ENCODE assay signal across 22 cellular contexts in the genomic region with DNA sequence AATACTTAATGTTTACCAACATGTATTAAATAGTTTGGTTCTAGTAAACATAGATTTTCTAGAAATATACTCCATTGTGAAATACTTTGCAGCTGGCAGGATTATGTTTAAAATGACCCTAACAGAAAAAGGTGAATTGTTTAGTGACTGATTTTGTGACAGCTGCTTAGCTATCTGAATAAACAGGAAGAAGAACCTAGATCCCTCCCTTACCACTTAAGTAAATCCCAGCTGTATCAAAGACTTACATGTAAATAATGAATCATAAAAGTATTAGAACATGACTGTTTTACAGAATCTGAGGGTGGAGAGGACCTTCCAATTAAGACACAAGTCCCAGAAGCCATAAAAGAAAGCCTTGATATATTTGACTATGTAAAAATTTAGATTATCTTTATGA.
"Had no signal": no experiment of that assay in that cellular context is flagged by ENCODE, and none has a peak within 500 bp of the region (broad histone marks: within the 10 kb centered on the region; RNA-seq: fewer than 3 reads in every experiment).

No MANE protein-coding gene starts in this region.

- H3K4me3 ChIP-seq: coronary artery, left ventricle myocardium inferior, lower lobe of right lung, neural progenitor cell, ovary, right atrium auricular region, sigmoid colon, stomach, thoracic aorta, transverse colon had no signal

- H3K27ac ChIP-seq: coronary artery, left ventricle myocardium inferior, lower lobe of right lung, neural progenitor cell, ovary, right atrium auricular region, sigmoid colon, stomach, thoracic aorta, transverse colon had no signal

- H3K4me1 ChIP-seq: left ventricle myocardium inferior, lower lobe of right lung, neural progenitor cell, right atrium auricular region, sigmoid colon, stomach, transverse colon had no signal

- H3K27me3 ChIP-seq: neural progenitor cell, ovary, right atrium auricular region, sigmoid colon, stomach, transverse colon had no signal

- ATAC-seq: left cardiac atrium; lower lobe of right lung; natural killer cell treated with Interleukin-12 subunit alpha and Interleukin-12 subunit beta and Interleukin-15 and Interleukin-18, amount 100 ng/mL, for 72 hours had no signal

- H3K9me3 ChIP-seq: left ventricle myocardium inferior, lower lobe of right lung, ovary, right atrium auricular region, sigmoid colon, stomach, thoracic aorta, transverse colon had no signal

- H3K9ac ChIP-seq: neural progenitor cell had no signal

- H3K36me3 ChIP-seq: neural progenitor cell, ovary, transverse colon had no signal

- H2AFZ ChIP-seq: neural progenitor cell had no signal

- DNase-seq: effector CD4-positive, alpha-beta T cell; endodermal cell; erythroblast; immature natural killer cell; kidney; left cardiac atrium; left ventricle myocardium inferior; lower lobe of right lung; nucleus accumbens; ovary; sigmoid colon; small intestine; stimulated activated CD4-positive, alpha-beta T cell treated with anti-CD3 and anti-CD28 coated beads, Interleukin-12 subunit alpha, Interleukin-12 subunit beta, amount 100 ng/mL, for 4 hours; stimulated activated naive CD4-positive, alpha-beta T cell; stomach; substantia nigra; transverse colon had no signal

- H3K4me2 ChIP-seq: neural progenitor cell had no signal
